In genomic region chr3:195746751-195747150, GRCh38 we compare ENCODE assay signal across 19 cellular contexts. TPM values are rescaled to one million over a fixed set of nuclear protein-coding genes. Genes with fewer than 3 reads are reported as not detected.
DNase-seq lines count a peak whose midpoint lies in the region; ATAC-seq and TF ChIP-seq lines count a peak whose summit lies in the region.
"Had no signal": no experiment of that assay in that cellular context is flagged by ENCODE, and none has a peak within 500 bp of the region (broad histone marks: within the 10 kb centered on the region; RNA-seq: fewer than 3 reads in every experiment).

No MANE protein-coding gene starts in this region.

- H3K36me3 ChIP-seq in left ventricle myocardium inferior: no peaks in the 10 kb centered on the region
- H3K36me3 ChIP-seq in osteoblast (ENCODE audit: insufficient read depth, low read length): no peaks in the 10 kb centered on the region
- H3K36me3 ChIP-seq in ascending aorta: no peaks in the 10 kb centered on the region
- H3K36me3 ChIP-seq in mucosa of descending colon (ENCODE audit: low read depth): no peaks in the 10 kb centered on the region

- no peak overlapping the region for H3K4me2 ChIP-seq in osteoblast (ENCODE audit: insufficient read depth, low read length)
- H3K4me2 ChIP-seq: PC-9, SK-N-SH had no signal

- H3K4me1 Mint-ChIP-seq in T-cell (peaks cover 5 to 14% (median 11%) of the 10 kb centered on the region in 3 donors), chondrocyte (ENCODE audit: low read depth) (no peaks in the 10 kb centered on the region)

- H3K27ac ChIP-seq in left ventricle myocardium inferior (replicated peaks): no peak overlapping the region
- no peak overlapping the region for H3K27ac ChIP-seq in osteoblast (ENCODE audit: low read depth, low read length)
- no peak overlapping the region for H3K27ac ChIP-seq in ascending aorta
- H3K27ac ChIP-seq: PC-9 had no signal

- H3K79me2 ChIP-seq in osteoblast (ENCODE audit: insufficient read depth, low read length): no peaks in the 10 kb centered on the region

- H3K4me1 ChIP-seq in left ventricle myocardium inferior: peaks cover 5% of the 10 kb centered on the region
- no peaks in the 10 kb centered on the region for H3K4me1 ChIP-seq in osteoblast (ENCODE audit: insufficient read depth, low read length)
- H3K4me1 ChIP-seq in ascending aorta: no peaks in the 10 kb centered on the region
- peaks cover 3% of the 10 kb centered on the region for H3K4me1 ChIP-seq in mucosa of descending colon (ENCODE audit: low read depth)

- POLR2A ChIA-PET in T-cell (lab: Charles Lee): no interaction called here

- DNase-seq in Right ventricle myocardium superior: peak; percentile 37
- no peak for DNase-seq in left ventricle myocardium inferior
- no peak for DNase-seq in T-cell
- peak; percentile 58 for DNase-seq in chondrocyte (ENCODE audit: low spot score)
- DNase-seq in osteoblast (ENCODE audit: insufficient read length, low spot score, missing footprints): peak; percentile 22
- no peak for DNase-seq in sciatic nerve (ENCODE audit: low spot score)
- no peak for DNase-seq in ascending aorta (ENCODE audit: low spot score in 2 of 2)
- no peak for DNase-seq in mucosa of descending colon
- DNase-seq: Karpas-422, NCI-H1436 treated with DMSO at 0.1 percent for 48 hours, NCI-H1930, NCI-H2227 treated with DMSO at 0.1 percent for 48 hours, NCI-H510A, NCI-H748 treated with DMSO at 0.1 percent for 48 hours, PC-9, RPMI8226, SIG-M5 had no signal

- H3K9me3 ChIP-seq in left ventricle myocardium inferior (replicated peaks) (no peaks in the 10 kb centered on the region), osteoblast (ENCODE audit: low read depth, low read length) (no peaks in the 10 kb centered on the region), ascending aorta (no peaks in the 10 kb centered on the region), mucosa of descending colon (no peaks in the 10 kb centered on the region)
- H3K9me3 ChIP-seq: SK-N-SH had no signal

- H3K27me3 ChIP-seq in left ventricle myocardium inferior (ENCODE audit: low read depth): peaks cover 7% of the 10 kb centered on the region
- peaks cover 14% of the 10 kb centered on the region for H3K27me3 ChIP-seq in osteoblast (ENCODE audit: insufficient read depth, low read length)
- no peaks in the 10 kb centered on the region for H3K27me3 ChIP-seq in ascending aorta

- peaks cover 0 to 6% of the 10 kb centered on the region in 2 donors for H3K27me3 Mint-ChIP-seq in T-cell
- H3K27me3 Mint-ChIP-seq in chondrocyte (ENCODE audit: low read depth): peaks cover 46% of the 10 kb centered on the region

- H3K4me3 ChIP-seq in left ventricle myocardium inferior (no peak overlapping the region), osteoblast (ENCODE audit: insufficient read depth, low read length) (no peak overlapping the region), ascending aorta (no peak overlapping the region), mucosa of descending colon (no peak overlapping the region)
- H3K4me3 ChIP-seq: PC-9 had no signal

- H3K36me3 Mint-ChIP-seq in T-cell: no peaks in the 10 kb centered on the region
- peaks cover 4% of the 10 kb centered on the region for H3K36me3 Mint-ChIP-seq in chondrocyte (ENCODE audit: low read depth)
- H3K36me3 Mint-ChIP-seq: CD14-positive monocyte had no signal

- CTCF ChIA-PET in T-cell (lab: Charles Lee): no interaction called here

- H3K9me3 Mint-ChIP-seq in T-cell: no peaks in the 10 kb centered on the region
- H3K9me3 Mint-ChIP-seq in chondrocyte (ENCODE audit: low read depth): no peaks in the 10 kb centered on the region

- H4K20me1 ChIP-seq in osteoblast (ENCODE audit: insufficient read depth, low read length): no peaks in the 10 kb centered on the region

- intact Hi-C loops in Right ventricle myocardium superior (cut with DNase I) (no loop called here), left ventricle myocardium inferior (cut with micrococcal nuclease) (no loop called here), sciatic nerve (cut with DNase I) (no loop called here), ascending aorta (cut with DNase I) (no loop called here), mucosa of descending colon (cut with DNase I, micrococcal nuclease) (no loop called here)

- H3K27ac Mint-ChIP-seq in T-cell: peak overlapping the region; percentile 39
- H3K27ac Mint-ChIP-seq in chondrocyte (ENCODE audit: unreplicated experiment): no peak overlapping the region

- H3K4me3 Mint-ChIP-seq in T-cell: no peak overlapping the region
- no peak overlapping the region for H3K4me3 Mint-ChIP-seq in chondrocyte (ENCODE audit: unreplicated experiment)
- H3K4me3 Mint-ChIP-seq: CD14-positive monocyte had no signal

- H2AFZ ChIP-seq in osteoblast (ENCODE audit: low read length): no peak overlapping the region
- H2AFZ ChIP-seq: PC-9 had no signal

- TF ChIP-seq CTCF in left ventricle myocardium inferior (IDR thresholded peaks at IDR 0.05; ENCODE audit: borderline replicate concordance) (no peak), chondrocyte (IDR thresholded peaks at IDR 0.05) (no peak), osteoblast (IDR thresholded peaks at IDR 0.05; ENCODE audit: extremely low read depth, low read depth, low read length) (no peak), ascending aorta (IDR thresholded peaks at IDR 0.05) (no peak), mucosa of descending colon (IDR thresholded peaks at IDR 0.05) (no peak)

- no peak for ATAC-seq in Right ventricle myocardium superior (ENCODE audit: poor library complexity)
- no peak for ATAC-seq in T-cell (replicated peaks in 1 of 4)
- ATAC-seq in sciatic nerve: no peak
- no peak for ATAC-seq in mucosa of descending colon

RNA-seq across cellular contexts. Expression of gene MUC20, which starts 26.0 kb away (rescaled TPM):
- total RNA-seq in Right ventricle myocardium superior: 5.4 TPM
- 4.7 TPM for total RNA-seq in left ventricle myocardium inferior
- total RNA-seq in T-cell: 10 to 100 TPM in 1 of 5 donors, 1 to 10 TPM in 4; 4.8 to 16.2 (median 8.9) TPM
- total RNA-seq in chondrocyte: 2.2 to 8.4 TPM (median 3.0 TPM) in 3 replicates
- total RNA-seq in osteoblast: 0.36 and 1.2 TPM in 2 replicates
- 28.7 TPM for total RNA-seq in sciatic nerve
- 52.0 TPM for total RNA-seq in ascending aorta
- total RNA-seq in mucosa of descending colon: 100 to 1,000 TPM in 2 of 3 donors, 10 to 100 TPM in 1; 29.5 to 147 (median 112) TPM

Comparison
In these comparisons a context has a peak if more than half of its experiments do, and no peak if none do; other contexts are left out.
1. DNase-seq: peak in Right ventricle myocardium superior (single experiment), chondrocyte (single experiment) and osteoblast (single experiment); none in left ventricle myocardium inferior (single experiment), T-cell (0 of 34), sciatic nerve (single experiment), ascending aorta (0 of 2) and mucosa of descending colon (0 of 3).